25 cellular contexts compared by ENCODE assay signal in the genomic region with DNA sequence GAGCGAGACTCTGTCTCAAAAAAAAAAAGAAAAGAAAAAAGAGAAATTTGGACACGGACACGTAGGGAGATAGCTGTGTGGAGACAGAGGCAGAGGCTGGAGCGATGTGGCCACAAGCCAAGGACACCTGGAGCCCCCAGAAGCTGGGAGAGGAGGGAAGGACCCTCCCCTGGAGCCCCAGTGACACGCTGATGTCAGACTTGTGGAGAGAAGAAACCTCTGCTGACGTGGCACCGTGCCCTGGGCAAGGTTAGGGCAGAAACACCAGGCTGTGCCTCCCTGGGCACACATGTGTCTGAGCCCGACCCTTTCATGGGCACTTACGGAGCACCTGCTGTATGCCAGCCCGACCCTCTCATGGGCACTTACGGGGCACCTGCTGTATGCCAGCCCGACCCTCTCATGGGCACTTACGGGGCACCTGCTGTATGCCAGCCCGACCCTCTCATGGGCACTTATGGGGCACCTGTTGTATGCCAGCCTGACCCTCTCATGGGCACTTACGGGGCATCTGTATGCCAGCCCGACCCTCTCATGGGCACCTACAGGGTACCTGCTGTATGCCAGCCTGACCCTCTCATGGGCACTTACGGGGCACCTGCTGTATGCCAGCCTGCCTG. TPM values are rescaled to one million over a fixed set of nuclear protein-coding genes. Genes with fewer than 3 reads are reported as not detected.
DNase-seq lines count a peak whose midpoint lies in the region; ATAC-seq, FAIRE-seq and TF ChIP-seq lines count a peak whose summit lies in the region.
"Had no signal": no experiment of that assay in that cellular context is flagged by ENCODE, and none has a peak within 500 bp of the region (broad histone marks: within the 10 kb centered on the region; RNA-seq: fewer than 3 reads in every experiment).

No MANE protein-coding gene starts in this region.

- H3K79me2 ChIP-seq in HepG2 (ENCODE audit: insufficient read depth, low read length): peaks cover 80% of the 10 kb centered on the region
- peaks cover 61% of the 10 kb centered on the region for H3K79me2 ChIP-seq in trophoblast cell (ENCODE audit: control insufficient read depth, insufficient read depth, low read length, poor library complexity)
- peaks cover 47% of the 10 kb centered on the region for H3K79me2 ChIP-seq in GM23338 (replicated peaks; ENCODE audit: insufficient read depth)

- H3K9me3 ChIP-seq in HepG2 (ENCODE audit: low read length): no peaks in the 10 kb centered on the region
- no peaks in the 10 kb centered on the region for H3K9me3 ChIP-seq in right lobe of liver
- no peaks in the 10 kb centered on the region for H3K9me3 ChIP-seq in kidney (ENCODE audit: control insufficient read depth in 1 of 2, low read length in 2 of 2)
- H3K9me3 ChIP-seq in trophoblast cell (ENCODE audit: insufficient read depth, low read depth, low read length): peaks cover 3% of the 10 kb centered on the region
- H3K9me3 ChIP-seq: BLaER1 treated with 17β-estradiol and CSF1 and Interleukin-3, amounts not matched to agents 10 nM and 100 nM; MG63; SK-N-SH had no signal

- no peak overlapping the region for H2BK120ac ChIP-seq in trophoblast cell (ENCODE audit: insufficient read depth, low read length, poor library complexity)

- no peaks in the 10 kb centered on the region; a peak in 1 of 5 replicates for H3K27me3 ChIP-seq in HepG2 (ENCODE audit: control insufficient read depth in 1 of 2, insufficient read depth in 2 of 2, low read length in 2 of 2)
- H3K27me3 ChIP-seq in right lobe of liver: no peaks in the 10 kb centered on the region
- no peaks in the 10 kb centered on the region for H3K27me3 ChIP-seq in trophoblast cell (ENCODE audit: insufficient read depth, low read length)
- H3K27me3 ChIP-seq in GM23338 (ENCODE audit: insufficient read depth): no peaks in the 10 kb centered on the region
- H3K27me3 ChIP-seq: BLaER1 treated with 17β-estradiol and CSF1 and Interleukin-3, amounts not matched to agents 10 nM and 100 nM; MG63 had no signal

- no peak overlapping the region for H3K27ac Mint-ChIP-seq in GM23338
- H3K27ac Mint-ChIP-seq: CD4-positive, alpha-beta T cell had no signal

- 0 out of 2 replicates have a peak, but pooled peaks cover 3% of the 10 kb centered on the region for H3F3A ChIP-seq in GM23338 (replicated peaks; ENCODE audit: low read depth)

- no peak overlapping the region for H3K4me3 ChIP-seq in HepG2 (replicated peaks in 1 of 3; ENCODE audit: insufficient read depth in 1 of 3, low read depth in 2 of 3, low read length in 3 of 3)
- no peak overlapping the region for H3K4me3 ChIP-seq in right lobe of liver
- no peak overlapping the region for H3K4me3 ChIP-seq in kidney (ENCODE audit: low read length in 2 of 2)
- no peak overlapping the region for H3K4me3 ChIP-seq in trophoblast cell (ENCODE audit: low read depth, low read length)
- H3K4me3 ChIP-seq in GM23338: no peak overlapping the region
- H3K4me3 ChIP-seq: BLaER1 treated with 17β-estradiol and CSF1 and Interleukin-3, amounts not matched to agents 10 nM and 100 nM; MG63 had no signal

- H4K20me1 ChIP-seq in HepG2 (ENCODE audit: insufficient read depth, low read length) (peaks cover 73% of the 10 kb centered on the region; the same call in 1 of the 2 replicates), GM23338 (replicated peaks; ENCODE audit: insufficient read depth) (peaks cover 5% of the 10 kb centered on the region)

- CTCF ChIA-PET in HepG2 (lab: Yijun Ruan, JAX; ENCODE audit: low intra/inter-chr PET ratio, low total read pairs): interaction anchor here (0.6 kb wide), 1 partner anchor 10 kb away, joined by 3 read pairs; no protein-coding TSS in a partner anchor

- WGBS in HepG2 (ENCODE audit: low lambda C conversion rate): over 99% methylated on average over 9 of the region's 17 CpGs
- WGBS in right lobe of liver (ENCODE audit: insufficient coverage, low coverage, low lambda C conversion rate, missing lambda C conversion rate): no CpG with 5 or more reads among the region's 17 CpGs
- no CpG with 5 or more reads among the region's 17 CpGs for WGBS in trophoblast cell (ENCODE audit: extremely low coverage, insufficient coverage, insufficient read length)

- no peak overlapping the region for H3K23ac ChIP-seq in trophoblast cell (ENCODE audit: low read length)

- TF ChIP-seq POLR2A in HepG2 (IDR thresholded peaks at IDR 0.05; ENCODE audit: insufficient read depth in 1 of 2, low read depth in 2 of 2, low read length in 2 of 2) (no peak), right lobe of liver (IDR thresholded peaks at IDR 0.05) (no peak)

- peaks cover 18% of the 10 kb centered on the region for H3K27me3 Mint-ChIP-seq in GM23338 (ENCODE audit: insufficient read depth, low read depth, poor library complexity)
- H3K27me3 Mint-ChIP-seq: CD4-positive, alpha-beta T cell had no signal

- TF ChIP-seq EP300 in HepG2 (IDR thresholded peaks at IDR 0.05; ENCODE audit: low read depth in 2 of 2, low read length in 2 of 2) (no peak), HepG2 (CRISPR knock-in tag; IDR thresholded peaks at IDR 0.05; ENCODE audit: borderline replicate concordance) (no peak)

- in situ Hi-C loops in HepG2 (cut with HindIII; ENCODE audit: extremely low pct_ligation_motif_present, low pct_unique_long_range_greater_than_20kb): no loop called here

- no TSS peak for BruUV-seq in HepG2 (replicated peaks; lab: Mats Ljungman, UMichigan)

- H3K4me2 ChIP-seq in HepG2 (ENCODE audit: low read depth, low read length): no peak overlapping the region
- no peak overlapping the region for H3K4me2 ChIP-seq in trophoblast cell (ENCODE audit: low read length)
- no peak overlapping the region for H3K4me2 ChIP-seq in GM23338
- H3K4me2 ChIP-seq: SK-N-SH had no signal

- no peak for DNase-seq in HepG2 (ENCODE audit: low spot score)
- DNase-seq in right lobe of liver: no peak
- peak; percentile 61 for DNase-seq in kidney
- DNase-seq in trophoblast cell: no peak
- DNase-seq in GM23338 (ENCODE audit: low spot score): no peak
- no peak for DNase-seq in AML-193 (lab: John Stamatoyannopoulos, UW)
- no peak for DNase-seq in stimulated activated CD4-positive, alpha-beta T cell treated with anti-CD3 and anti-CD28 coated beads, Interleukin-4, amount 100 ng/mL, for 1 hour
- DNase-seq: 8988T; ACHN; CD4-positive, alpha-beta T cell; HCEC 1CT; KG1; MG63; NCI-H1105 treated with DMSO at 0.1 percent for 48 hours; NCI-H146; NCI-H1930; NCI-H2107; NCI-H524 treated with DMSO at 0.1 percent for 48 hours; NCI-H774; PC-3 had no signal

- H3K4ac ChIP-seq in trophoblast cell (ENCODE audit: low read depth, low read length): peak overlapping the region; percentile 95

- no peak overlapping the region for H2BK5ac ChIP-seq in trophoblast cell (ENCODE audit: low read depth, low read length, poor library complexity)

- POLR2A ChIA-PET in HepG2 (lab: Yijun Ruan, JAX): interaction anchor here (2.6 kb wide), 1 partner anchor 9 kb away, joined by 18 read pairs; no protein-coding TSS in a partner anchor

- H3K14ac ChIP-seq in trophoblast cell (ENCODE audit: low read length): no peak overlapping the region

- H3K79me1 ChIP-seq in trophoblast cell (ENCODE audit: low read length): peaks cover 9% of the 10 kb centered on the region

- H4K91ac ChIP-seq in trophoblast cell (ENCODE audit: low read depth, low read length): no peak overlapping the region

- no peak overlapping the region for H4K12ac ChIP-seq in trophoblast cell (ENCODE audit: low read depth, low read length)

- intact Hi-C loops in HepG2 (cut with micrococcal nuclease; ENCODE audit: unreplicated experiment): no loop called here
- intact Hi-C loops in right lobe of liver (cut with DNase I): loop anchor here in 1 of 2 donors (5.0 kb wide), 1 partner anchor 34 kb away; no protein-coding TSS in a partner anchor
- intact Hi-C loops in kidney (cut with DNase I): no loop called here

- H3K27ac ChIP-seq in HepG2 (ENCODE audit: extremely low read length, insufficient read depth, low read length) (no peak overlapping the region), right lobe of liver (no peak overlapping the region), kidney (ENCODE audit: low read depth in 2 of 2, low read length in 2 of 2) (no peak overlapping the region), trophoblast cell (ENCODE audit: low read depth, low read length) (no peak overlapping the region), GM23338 (ENCODE audit: low read depth) (no peak overlapping the region)

- no peak for TF ChIP-seq CTCF in HepG2 (CRISPR knock-in tag; IDR thresholded peaks at IDR 0.05)
- no peak for TF ChIP-seq CTCF in right lobe of liver (IDR thresholded peaks at IDR 0.05)
- TF ChIP-seq CTCF in kidney (IDR thresholded peaks at IDR 0.05; ENCODE audit: borderline replicate concordance, extremely low read depth, insufficient read depth): no peak
- no peak for TF ChIP-seq CTCF in GM23338 (conservative IDR thresholded peaks at IDR 0.05; ENCODE audit: low read depth in 2 of 2)

- H3K4me1 ChIP-seq in HepG2 (ENCODE audit: insufficient read depth, low read length) (peaks cover 44% of the 10 kb centered on the region), right lobe of liver (peaks cover 0 to 20% (median 12%) of the 10 kb centered on the region in 4 donors), kidney (ENCODE audit: control insufficient read depth in 1 of 2, insufficient read depth in 1 of 2, low read depth in 1 of 2, low read length in 2 of 2) (peaks cover 9 to 48% of the 10 kb centered on the region in 2 donors), trophoblast cell (ENCODE audit: control insufficient read depth in 1 of 2, insufficient read depth in 2 of 2, low read length in 2 of 2) (peaks cover 40 to 44% of the 10 kb centered on the region in 2 experiments), GM23338 (ENCODE audit: insufficient read depth) (no peaks in the 10 kb centered on the region)

- H3K36me3 Mint-ChIP-seq in GM23338 (ENCODE audit: low read depth): peaks cover 37% of the 10 kb centered on the region

- H3K9ac ChIP-seq in HepG2 (ENCODE audit: insufficient read depth, low read depth, low read length) (no peak overlapping the region), kidney (ENCODE audit: low read length in 2 of 2) (no peak overlapping the region), trophoblast cell (ENCODE audit: low read length) (no peak overlapping the region)
- H3K9ac ChIP-seq: SK-N-SH had no signal

- H3K4me3 Mint-ChIP-seq in GM23338: no peak overlapping the region
- H3K4me3 Mint-ChIP-seq: CD4-positive, alpha-beta T cell had no signal

- no peak overlapping the region for H4K8ac ChIP-seq in trophoblast cell (ENCODE audit: low read depth, low read length)

- no peak overlapping the region for H3K18ac ChIP-seq in trophoblast cell (ENCODE audit: low read length)

- no peak for FAIRE-seq in HepG2 (lab: Jason Lieb, UNC)
- no peak for FAIRE-seq in kidney (lab: Jason Lieb, UNC)
- FAIRE-seq: D721Med, H1 had no signal

- H3K9me2 ChIP-seq in GM23338 (ENCODE audit: insufficient read depth): no peaks in the 10 kb centered on the region
- H3K9me2 ChIP-seq: SK-N-SH had no signal

- TF ChIP-seq RAD21 in HepG2 (CRISPR knock-in tag; IDR thresholded peaks at IDR 0.05): no peak

- H3K4me1 Mint-ChIP-seq in GM23338: no peaks in the 10 kb centered on the region; the same call in 2 of the 3 replicates

- peaks cover 25 to 77% of the 10 kb centered on the region in 2 experiments for H3K36me3 ChIP-seq in HepG2 (replicated peaks in 1 of 2; ENCODE audit: control insufficient read depth in 1 of 2, insufficient read depth in 2 of 2, low read length in 2 of 2)
- no peaks in the 10 kb centered on the region for H3K36me3 ChIP-seq in right lobe of liver
- H3K36me3 ChIP-seq in kidney (ENCODE audit: control insufficient read depth in 1 of 2, insufficient read depth in 2 of 2, low read length in 2 of 2): no peaks in the 10 kb centered on the region
- peaks cover 82 to 86% of the 10 kb centered on the region in 2 experiments for H3K36me3 ChIP-seq in trophoblast cell (ENCODE audit: control insufficient read depth in 1 of 2, insufficient read depth in 2 of 2, low read length in 2 of 2)
- no peaks in the 10 kb centered on the region for H3K36me3 ChIP-seq in GM23338 (ENCODE audit: insufficient read depth)
- H3K36me3 ChIP-seq: MG63 had no signal

- no peak overlapping the region for H2AK5ac ChIP-seq in trophoblast cell (ENCODE audit: low read length)

- H2AFZ ChIP-seq in HepG2 (ENCODE audit: low read length) (no peak overlapping the region), trophoblast cell (ENCODE audit: insufficient read depth, low read length, poor library complexity) (no peak overlapping the region), GM23338 (no peak overlapping the region)

- H3K9me3 Mint-ChIP-seq in GM23338: peaks cover 2% of the 10 kb centered on the region; the same call in 1 of the 3 replicates
- H3K9me3 Mint-ChIP-seq: CD4-positive, alpha-beta T cell had no signal

- ATAC-seq in HepG2 (no peak), right lobe of liver (no peak), GM23338 (no peak)
- ATAC-seq: PC-3 had no signal

- no peak overlapping the region for H2BK12ac ChIP-seq in trophoblast cell (ENCODE audit: low read length)

RNA-seq across cellular contexts. Expression of gene ARID3A, which starts 17.8 kb away (rescaled TPM):
- total RNA-seq in HepG2 (2016; rRNA removed; fragmentation: Illumina TruSeq; extraction: Trizol): 53.8 and 71.3 TPM in 2 replicates
- total RNA-seq in HepG2 (2016; cell fraction: cytosol; rRNA removed; fragmentation: Illumina TruSeq; extraction: Trizol; ENCODE audit: low read depth): 26.5 and 31.5 TPM in 2 replicates
- 41.5 and 68.9 TPM in 2 replicates for total RNA-seq in HepG2 (2016; cell fraction: insoluble cytoplasmic fraction; rRNA removed; fragmentation: Illumina TruSeq; extraction: Trizol)
- total RNA-seq in HepG2 (2016; cell fraction: membrane; rRNA removed; fragmentation: Illumina TruSeq; extraction: Trizol): 56.8 and 62.2 TPM in 2 replicates
- total RNA-seq in HepG2 (2016; cell fraction: nucleus; rRNA removed; fragmentation: Illumina TruSeq; extraction: Trizol): 35.6 and 47.1 TPM in 2 replicates
- 77.9 and 102 TPM in 2 replicates for polyA plus RNA-seq in HepG2 (2011; rRNA removed)
- polyA plus RNA-seq in HepG2 (2011; cell fraction: cytosol; rRNA removed): 44.7 and 68.0 TPM in 2 replicates
- 150 and 160 TPM in 2 replicates for polyA plus RNA-seq in HepG2 (2011; cell fraction: nucleus; rRNA removed)
- 78.6 and 99.3 TPM in 2 replicates for polyA plus RNA-seq in HepG2 (2012)
- polyA plus RNA-seq in HepG2 (2016; cell fraction: cytosol; fragmentation: Illumina TruSeq; extraction: Trizol; ENCODE audit: low read depth): 31.0 and 31.3 TPM in 2 replicates
- polyA plus RNA-seq in HepG2 (2016; cell fraction: insoluble cytoplasmic fraction; fragmentation: Illumina TruSeq; extraction: Trizol; ENCODE audit: low read depth): 58.1 and 70.4 TPM in 2 replicates
- 47.1 and 58.2 TPM in 2 replicates for polyA plus RNA-seq in HepG2 (2016; cell fraction: membrane; fragmentation: Illumina TruSeq; extraction: Trizol; ENCODE audit: low read depth)
- polyA plus RNA-seq in HepG2 (2016; cell fraction: nucleus; fragmentation: Illumina TruSeq; extraction: Trizol; ENCODE audit: insufficient read depth, low read depth): 76.0 and 89.6 TPM in 2 replicates
- polyA minus RNA-seq in HepG2 (2011; rRNA and poly(A)+ RNA removed; ENCODE audit: low replicate concordance): 15.5 and 299 TPM in 2 replicates
- polyA minus RNA-seq in HepG2 (2011; cell fraction: cytosol; rRNA and poly(A)+ RNA removed): 163 and 199 TPM in 2 replicates
- polyA minus RNA-seq in HepG2 (2011; cell fraction: nucleus; rRNA and poly(A)+ RNA removed): 48.5 and 77.1 TPM in 2 replicates
- 1 to 10 TPM in 5 of 6 experiments, under 1 TPM in 1; 0.74 to 5.3 (median 1.9) TPM for total RNA-seq in right lobe of liver
- total RNA-seq in kidney: 16.9 TPM
- polyA plus RNA-seq in kidney (ENCODE audit: insufficient read depth, low read depth, low replicate concordance): 5.6 TPM
- polyA plus RNA-seq in trophoblast cell (2013): 445 and 449 TPM in 2 replicates
- total RNA-seq in GM23338 (2014; rRNA removed; shearing (Covaris generic)): 48.8 and 51.6 TPM in 2 replicates
- 33.6 and 36.6 TPM in 2 replicates for polyA plus RNA-seq in GM23338 (2016; fragmentation: Nextera tagmentation; extraction: Ambion mirVana)

RNA-seq across cellular contexts. Expression of gene KISS1R, which starts 26.5 kb away (rescaled TPM):
- 3.9 and 10.2 TPM in 2 replicates for total RNA-seq in HepG2 (2016; rRNA removed; fragmentation: Illumina TruSeq; extraction: Trizol)
- 4.7 and 5.1 TPM in 2 replicates for total RNA-seq in HepG2 (2016; cell fraction: cytosol; rRNA removed; fragmentation: Illumina TruSeq; extraction: Trizol; ENCODE audit: low read depth)
- 3.2 and 9.6 TPM in 2 replicates for total RNA-seq in HepG2 (2016; cell fraction: insoluble cytoplasmic fraction; rRNA removed; fragmentation: Illumina TruSeq; extraction: Trizol)
- total RNA-seq in HepG2 (2016; cell fraction: membrane; rRNA removed; fragmentation: Illumina TruSeq; extraction: Trizol): 7.1 and 8.6 TPM in 2 replicates
- 8.2 and 8.4 TPM in 2 replicates for total RNA-seq in HepG2 (2016; cell fraction: nucleus; rRNA removed; fragmentation: Illumina TruSeq; extraction: Trizol)
- polyA plus RNA-seq in HepG2 (2011; rRNA removed): 1.1 and 1.5 TPM in 2 replicates
- 1.6 and 3.0 TPM in 2 replicates for polyA plus RNA-seq in HepG2 (2011; cell fraction: cytosol; rRNA removed)
- polyA plus RNA-seq in HepG2 (2011; cell fraction: nucleus; rRNA removed): 10.4 and 11.9 TPM in 2 replicates
- polyA plus RNA-seq in HepG2 (2012): 2.8 and 4.0 TPM in 2 replicates
- 3.6 and 4.4 TPM in 2 replicates for polyA plus RNA-seq in HepG2 (2016; cell fraction: cytosol; fragmentation: Illumina TruSeq; extraction: Trizol; ENCODE audit: low read depth)
- polyA plus RNA-seq in HepG2 (2016; cell fraction: insoluble cytoplasmic fraction; fragmentation: Illumina TruSeq; extraction: Trizol; ENCODE audit: low read depth): 4.2 and 5.9 TPM in 2 replicates
- 4.5 and 6.0 TPM in 2 replicates for polyA plus RNA-seq in HepG2 (2016; cell fraction: membrane; fragmentation: Illumina TruSeq; extraction: Trizol; ENCODE audit: low read depth)
- 15.3 and 19.1 TPM in 2 replicates for polyA plus RNA-seq in HepG2 (2016; cell fraction: nucleus; fragmentation: Illumina TruSeq; extraction: Trizol; ENCODE audit: insufficient read depth, low read depth)
- polyA minus RNA-seq in HepG2 (2011; rRNA and poly(A)+ RNA removed; ENCODE audit: low replicate concordance): 5.9 TPM in 1 of 2 replicates, not detected in the other
- polyA minus RNA-seq in HepG2 (2011; cell fraction: cytosol; rRNA and poly(A)+ RNA removed): 2.4 and 3.7 TPM in 2 replicates
- polyA minus RNA-seq in HepG2 (2011; cell fraction: nucleus; rRNA and poly(A)+ RNA removed): 0.50 and 0.77 TPM in 2 replicates
- total RNA-seq in right lobe of liver: under 1 TPM in 1 of 6 experiments, not detected in 5; 0.47 TPM
- total RNA-seq in kidney: 0.69 TPM
- not detected for polyA plus RNA-seq in kidney (ENCODE audit: insufficient read depth, low read depth, low replicate concordance)
- polyA plus RNA-seq in trophoblast cell (2013): 0.10 and 0.14 TPM in 2 replicates
- 2.4 and 4.0 TPM in 2 replicates for total RNA-seq in GM23338 (2014; rRNA removed; shearing (Covaris generic))
- 0.78 and 1.0 TPM in 2 replicates for polyA plus RNA-seq in GM23338 (2016; fragmentation: Nextera tagmentation; extraction: Ambion mirVana)
- total RNA-seq: HT-29 had no signal
- polyA plus RNA-seq: SK-N-SH had no signal

RNA-seq across cellular contexts. Expression of gene R3HDM4, which starts 30.6 kb away (rescaled TPM):
- 21.8 and 26.2 TPM in 2 replicates for total RNA-seq in HepG2 (2016; rRNA removed; fragmentation: Illumina TruSeq; extraction: Trizol)
- total RNA-seq in HepG2 (2016; cell fraction: cytosol; rRNA removed; fragmentation: Illumina TruSeq; extraction: Trizol; ENCODE audit: low read depth): 17.5 and 31.0 TPM in 2 replicates
- 22.0 and 24.7 TPM in 2 replicates for total RNA-seq in HepG2 (2016; cell fraction: insoluble cytoplasmic fraction; rRNA removed; fragmentation: Illumina TruSeq; extraction: Trizol)
- 29.7 and 34.2 TPM in 2 replicates for total RNA-seq in HepG2 (2016; cell fraction: membrane; rRNA removed; fragmentation: Illumina TruSeq; extraction: Trizol)
- total RNA-seq in HepG2 (2016; cell fraction: nucleus; rRNA removed; fragmentation: Illumina TruSeq; extraction: Trizol): 16.4 and 18.7 TPM in 2 replicates
- polyA plus RNA-seq in HepG2 (2011; rRNA removed): 26.9 and 40.4 TPM in 2 replicates
- 30.7 and 39.0 TPM in 2 replicates for polyA plus RNA-seq in HepG2 (2011; cell fraction: cytosol; rRNA removed)
- polyA plus RNA-seq in HepG2 (2011; cell fraction: nucleus; rRNA removed): 57.8 and 68.0 TPM in 2 replicates
- polyA plus RNA-seq in HepG2 (2012): 22.6 and 31.3 TPM in 2 replicates
- polyA plus RNA-seq in HepG2 (2016; cell fraction: cytosol; fragmentation: Illumina TruSeq; extraction: Trizol; ENCODE audit: low read depth): 24.5 and 25.3 TPM in 2 replicates
- 39.3 and 43.4 TPM in 2 replicates for polyA plus RNA-seq in HepG2 (2016; cell fraction: insoluble cytoplasmic fraction; fragmentation: Illumina TruSeq; extraction: Trizol; ENCODE audit: low read depth)
- polyA plus RNA-seq in HepG2 (2016; cell fraction: membrane; fragmentation: Illumina TruSeq; extraction: Trizol; ENCODE audit: low read depth): 44.4 and 45.0 TPM in 2 replicates
- 58.7 and 76.5 TPM in 2 replicates for polyA plus RNA-seq in HepG2 (2016; cell fraction: nucleus; fragmentation: Illumina TruSeq; extraction: Trizol; ENCODE audit: insufficient read depth, low read depth)
- polyA minus RNA-seq in HepG2 (2011; rRNA and poly(A)+ RNA removed; ENCODE audit: low replicate concordance): 15.6 and 40.4 TPM in 2 replicates
- 11.7 and 15.6 TPM in 2 replicates for polyA minus RNA-seq in HepG2 (2011; cell fraction: cytosol; rRNA and poly(A)+ RNA removed)
- 8.1 and 9.8 TPM in 2 replicates for polyA minus RNA-seq in HepG2 (2011; cell fraction: nucleus; rRNA and poly(A)+ RNA removed)
- 10 to 100 TPM; 14.5 to 28.2 (median 20.5) TPM for total RNA-seq in right lobe of liver
- 71.4 TPM for total RNA-seq in kidney
- polyA plus RNA-seq in kidney (ENCODE audit: insufficient read depth, low read depth, low replicate concordance): 47.4 TPM
- 51.5 and 52.5 TPM in 2 replicates for polyA plus RNA-seq in trophoblast cell (2013)
- total RNA-seq in GM23338 (2014; rRNA removed; shearing (Covaris generic)): 87.1 and 87.8 TPM in 2 replicates
- polyA plus RNA-seq in GM23338 (2016; fragmentation: Nextera tagmentation; extraction: Ambion mirVana): 76.5 and 87.4 TPM in 2 replicates

RNA-seq across cellular contexts. Expression of gene WDR18, which starts 40.5 kb away (rescaled TPM):
- 47.6 and 49.7 TPM in 2 replicates for total RNA-seq in HepG2 (2016; rRNA removed; fragmentation: Illumina TruSeq; extraction: Trizol)
- 26.1 and 29.1 TPM in 2 replicates for total RNA-seq in HepG2 (2016; cell fraction: cytosol; rRNA removed; fragmentation: Illumina TruSeq; extraction: Trizol; ENCODE audit: low read depth)
- total RNA-seq in HepG2 (2016; cell fraction: insoluble cytoplasmic fraction; rRNA removed; fragmentation: Illumina TruSeq; extraction: Trizol): 48.0 and 48.9 TPM in 2 replicates
- 31.0 and 31.9 TPM in 2 replicates for total RNA-seq in HepG2 (2016; cell fraction: membrane; rRNA removed; fragmentation: Illumina TruSeq; extraction: Trizol)
- 29.6 and 30.6 TPM in 2 replicates for total RNA-seq in HepG2 (2016; cell fraction: nucleus; rRNA removed; fragmentation: Illumina TruSeq; extraction: Trizol)
- 36.4 and 44.6 TPM in 2 replicates for polyA plus RNA-seq in HepG2 (2011; rRNA removed)
- 25.5 and 56.5 TPM in 2 replicates for polyA plus RNA-seq in HepG2 (2011; cell fraction: cytosol; rRNA removed)
- polyA plus RNA-seq in HepG2 (2011; cell fraction: nucleus; rRNA removed): 182 and 212 TPM in 2 replicates
- 32.8 and 36.1 TPM in 2 replicates for polyA plus RNA-seq in HepG2 (2012)
- 33.6 and 34.5 TPM in 2 replicates for polyA plus RNA-seq in HepG2 (2016; cell fraction: cytosol; fragmentation: Illumina TruSeq; extraction: Trizol; ENCODE audit: low read depth)
- polyA plus RNA-seq in HepG2 (2016; cell fraction: insoluble cytoplasmic fraction; fragmentation: Illumina TruSeq; extraction: Trizol; ENCODE audit: low read depth): 54.6 and 65.2 TPM in 2 replicates
- 27.0 and 27.2 TPM in 2 replicates for polyA plus RNA-seq in HepG2 (2016; cell fraction: membrane; fragmentation: Illumina TruSeq; extraction: Trizol; ENCODE audit: low read depth)
- polyA plus RNA-seq in HepG2 (2016; cell fraction: nucleus; fragmentation: Illumina TruSeq; extraction: Trizol; ENCODE audit: insufficient read depth, low read depth): 69.0 and 72.3 TPM in 2 replicates
- 59.9 and 104 TPM in 2 replicates for polyA minus RNA-seq in HepG2 (2011; rRNA and poly(A)+ RNA removed; ENCODE audit: low replicate concordance)
- 40.3 and 49.5 TPM in 2 replicates for polyA minus RNA-seq in HepG2 (2011; cell fraction: cytosol; rRNA and poly(A)+ RNA removed)
- 29.6 and 30.8 TPM in 2 replicates for polyA minus RNA-seq in HepG2 (2011; cell fraction: nucleus; rRNA and poly(A)+ RNA removed)
- 10 to 100 TPM; 19.0 to 56.2 (median 29.7) TPM for total RNA-seq in right lobe of liver
- total RNA-seq in kidney: 40.3 TPM
- polyA plus RNA-seq in kidney (ENCODE audit: insufficient read depth, low read depth, low replicate concordance): 77.2 TPM
- 43.8 and 45.6 TPM in 2 replicates for polyA plus RNA-seq in trophoblast cell (2013)
- total RNA-seq in GM23338 (2014; rRNA removed; shearing (Covaris generic)): 112 and 157 TPM in 2 replicates
- 155 and 156 TPM in 2 replicates for polyA plus RNA-seq in GM23338 (2016; fragmentation: Nextera tagmentation; extraction: Ambion mirVana)

RNA-seq across cellular contexts. Expression of gene RNU6-9, which starts 50.4 kb away (rescaled TPM):
- total RNA-seq in HepG2 (2016; rRNA removed; fragmentation: Illumina TruSeq; extraction: Trizol) (under 0.01 TPM in 1 of 2 replicates, not detected in the other), right lobe of liver (not detected), kidney (not detected)
- under 0.01 TPM in 2 replicates for total RNA-seq in HepG2 (2016; cell fraction: cytosol; rRNA removed; fragmentation: Illumina TruSeq; extraction: Trizol; ENCODE audit: low read depth)
- total RNA-seq in HepG2 (2016; cell fraction: insoluble cytoplasmic fraction; rRNA removed; fragmentation: Illumina TruSeq; extraction: Trizol): under 0.01 TPM in 1 of 2 replicates, not detected in the other
- under 0.01 TPM in 1 of 2 replicates, not detected in the other for total RNA-seq in HepG2 (2016; cell fraction: membrane; rRNA removed; fragmentation: Illumina TruSeq; extraction: Trizol)
- not detected in 2 replicates for total RNA-seq in HepG2 (2016; cell fraction: nucleus; rRNA removed; fragmentation: Illumina TruSeq; extraction: Trizol)
- polyA plus RNA-seq in HepG2 (2011; rRNA removed) (not detected in 2 replicates), kidney (ENCODE audit: insufficient read depth, low read depth, low replicate concordance) (not detected), GM23338 (2016; fragmentation: Nextera tagmentation; extraction: Ambion mirVana) (not detected in 2 replicates)
- not detected in 2 replicates for polyA plus RNA-seq in HepG2 (2011; cell fraction: cytosol; rRNA removed)
- polyA plus RNA-seq in HepG2 (2011; cell fraction: nucleus; rRNA removed): not detected in 2 replicates
- not detected in 2 replicates for polyA plus RNA-seq in HepG2 (2012)
- polyA plus RNA-seq in HepG2 (2016; cell fraction: cytosol; fragmentation: Illumina TruSeq; extraction: Trizol; ENCODE audit: low read depth): not detected in 2 replicates
- not detected in 2 replicates for polyA plus RNA-seq in HepG2 (2016; cell fraction: insoluble cytoplasmic fraction; fragmentation: Illumina TruSeq; extraction: Trizol; ENCODE audit: low read depth)
- not detected in 2 replicates for polyA plus RNA-seq in HepG2 (2016; cell fraction: membrane; fragmentation: Illumina TruSeq; extraction: Trizol; ENCODE audit: low read depth)
- not detected in 2 replicates for polyA plus RNA-seq in HepG2 (2016; cell fraction: nucleus; fragmentation: Illumina TruSeq; extraction: Trizol; ENCODE audit: insufficient read depth, low read depth)
- polyA minus RNA-seq in HepG2 (2011; rRNA and poly(A)+ RNA removed; ENCODE audit: low replicate concordance): under 0.01 TPM in 1 of 2 replicates, not detected in the other
- under 0.01 TPM in 1 of 2 replicates, not detected in the other for polyA minus RNA-seq in HepG2 (2011; cell fraction: cytosol; rRNA and poly(A)+ RNA removed)
- polyA minus RNA-seq in HepG2 (2011; cell fraction: nucleus; rRNA and poly(A)+ RNA removed): not detected in 2 replicates
- not detected in 2 replicates for polyA plus RNA-seq in trophoblast cell (2013)
- not detected in 2 replicates for total RNA-seq in GM23338 (2014; rRNA removed; shearing (Covaris generic))
- total RNA-seq: CD4-positive, alpha-beta T cell; H1; HT-29; PC-3 had no signal
- polyA plus RNA-seq: H1, SK-N-SH had no signal
